ENCODE assay signal across 6 cellular contexts in genomic region chr1:155126494-155127104, GRCh38. TPM values are rescaled to one million over a fixed set of nuclear protein-coding genes. Genes with fewer than 3 reads are reported as not detected.
DNase-seq lines count a peak whose midpoint lies in the region; ATAC-seq and TF ChIP-seq lines count a peak whose summit lies in the region.

No MANE protein-coding gene starts in this region.

- TF ChIP-seq CTCF in AG10803 (conservative IDR thresholded peaks at IDR 0.05; ENCODE audit: low read length) (no peak), lung (IDR thresholded peaks at IDR 0.05; ENCODE audit: control extremely low read depth, extremely low read depth) (no peak)

- ATAC-seq in lung (ENCODE audit: insufficient read depth, low FRiP score), result peak; percentile 43
- peak; percentile 9 for ATAC-seq in aorta (ENCODE audit: low FRiP score)
- no peak for ATAC-seq in HG03442 (IDR thresholded peaks at IDR 0.05; ENCODE audit: unreplicated experiment)

- H3K27ac ChIP-seq in lung (ENCODE audit: low read depth in 1 of 2, low read length in 1 of 2), result peak overlapping the region; percentile 36 to 93
- no peak overlapping the region for H3K27ac ChIP-seq in aorta (ENCODE audit: low read depth in 1 of 2, low read length in 2 of 2)

- H3K36me3 ChIP-seq in lung (ENCODE audit: control insufficient read depth in 2 of 2, insufficient read depth in 2 of 2, low read length in 2 of 2), result peaks cover 0 to 4% of the 10 kb centered on the region in 2 donors
- no peaks in the 10 kb centered on the region for H3K36me3 ChIP-seq in aorta (ENCODE audit: control insufficient read depth in 1 of 2, insufficient read depth in 2 of 2, low read length in 1 of 2)

- peaks cover 0 to 2% of the 10 kb centered on the region in 2 donors for H3K9me3 ChIP-seq in lung (ENCODE audit: control insufficient read depth in 2 of 2, insufficient read depth in 1 of 2, low read length in 1 of 2)
- no peaks in the 10 kb centered on the region for H3K9me3 ChIP-seq in aorta (ENCODE audit: control insufficient read depth, low read length)

- H3K27me3 ChIP-seq in lung (ENCODE audit: control insufficient read depth, insufficient read depth) (no peaks in the 10 kb centered on the region), aorta (ENCODE audit: control insufficient read depth in 1 of 2, insufficient read depth in 2 of 2, low read length in 1 of 2) (no peaks in the 10 kb centered on the region)

- intact Hi-C loops in aorta (cut with DNase I), result loop anchor here (5.0 kb wide), 1 partner anchor 34 kb away; no protein-coding TSS in a partner anchor

- WGBS in lung, 2 donors, result 6 to 11% methylated on average over 31 to 36 of the region's 36 CpGs
- 0 to 2% methylated on average over 33 to 36 of the region's 36 CpGs for WGBS in aorta, 2 donors

- H3K4me3 ChIP-seq in AG10803 (ENCODE audit: low read length) (peak overlapping the region; percentile 17; the same call in 1 of the 2 replicates), lung (peak overlapping the region; percentile 29), aorta (ENCODE audit: low read length in 2 of 2) (no peak overlapping the region)

- H3K4me1 ChIP-seq in lung (ENCODE audit: control insufficient read depth in 2 of 2, insufficient read depth in 2 of 2, low read length in 2 of 2), result peaks cover 0 to 22% of the 10 kb centered on the region in 2 donors
- H3K4me1 ChIP-seq in aorta (ENCODE audit: control insufficient read depth in 1 of 2, insufficient read depth in 2 of 2, low read length in 2 of 2), result no peaks in the 10 kb centered on the region

- DNase-seq in AG10803 (ENCODE audit: low read depth) (peak; percentile 14), NCI-H2171 treated with DMSO at 0.1 percent for 48 hours (lab: John Stamatoyannopoulos, UW) (peak; percentile 81), astrocyte of the hippocampus (ENCODE audit: low read depth, low spot score) (peak; percentile 60), lung (ENCODE audit: low spot score) (peak; percentile 90), aorta (no peak)

RNA-seq across cellular contexts. Expression of gene EFNA1, which starts 1.1 kb away (rescaled TPM):
- total RNA-seq in lung, result 100 to 1,000 TPM; 111 to 202 TPM
- 100 to 1,000 TPM; 149 to 187 TPM for polyA plus RNA-seq in lung
- total RNA-seq in aorta, result 10 to 100 TPM; 18.9 to 49.1 TPM
- polyA plus RNA-seq in aorta, result 10 to 100 TPM in 1 of 2 donors, 1 to 10 TPM in 1; 7.1 to 12.1 TPM

RNA-seq across cellular contexts. Expression of gene SLC50A1, which starts 9.1 kb away (rescaled TPM):
- total RNA-seq in lung (10 to 100 TPM; 26.3 to 60.3 TPM), aorta (10 to 100 TPM; 19.8 to 26.8 TPM)
- polyA plus RNA-seq in lung (100 to 1,000 TPM in 1 of 2 donors, 10 to 100 TPM in 1; 76.6 to 114 TPM), aorta (10 to 100 TPM; 22.7 to 28.2 TPM)

RNA-seq across cellular contexts. Expression of gene DPM3, which starts 13.7 kb away (rescaled TPM):
- total RNA-seq in lung (10 to 100 TPM; 33.7 to 99.6 TPM), aorta (10 to 100 TPM; 42.4 to 52.4 TPM)
- polyA plus RNA-seq in lung (100 to 1,000 TPM; 166 to 491 TPM), aorta (100 to 1,000 TPM; 162 to 200 TPM)

RNA-seq across cellular contexts. Expression of gene KRTCAP2, which starts 46.5 kb away (rescaled TPM):
- total RNA-seq in lung (100 to 1,000 TPM in 1 of 2 donors, 10 to 100 TPM in 1; 58.2 to 162 TPM), aorta (100 to 1,000 TPM; 136 to 143 TPM)
- polyA plus RNA-seq in lung (100 to 1,000 TPM; 218 to 592 TPM), aorta (100 to 1,000 TPM; 179 to 255 TPM)

RNA-seq across cellular contexts. Expression of gene TRIM46, which starts 47.0 kb away (rescaled TPM):
- under 1 TPM; 0.60 to 0.71 TPM for total RNA-seq in lung
- polyA plus RNA-seq in lung, result under 1 TPM; 0.26 to 0.31 TPM
- total RNA-seq in aorta, result 1 to 10 TPM; 1.6 to 3.4 TPM
- polyA plus RNA-seq in aorta, result 1 to 10 TPM in 1 of 2 donors, under 1 TPM in 1; 0.50 to 2.1 TPM

Comparison
In these comparisons a context has a peak if more than half of its experiments do, and no peak if none do; other contexts are left out.
1. DNase-seq: peak in AG10803 (single experiment), NCI-H2171 treated with DMSO at 0.1 percent for 48 hours (single experiment), astrocyte of the hippocampus (single experiment) and lung (single experiment); none in aorta (0 of 2).
2. H3K4me3 ChIP-seq: peak in AG10803 (single experiment) and lung (single experiment); none in aorta (0 of 2).
3. H3K27ac ChIP-seq: peak in lung (2 of 2); none in aorta (0 of 2).